In the genomic region with DNA sequence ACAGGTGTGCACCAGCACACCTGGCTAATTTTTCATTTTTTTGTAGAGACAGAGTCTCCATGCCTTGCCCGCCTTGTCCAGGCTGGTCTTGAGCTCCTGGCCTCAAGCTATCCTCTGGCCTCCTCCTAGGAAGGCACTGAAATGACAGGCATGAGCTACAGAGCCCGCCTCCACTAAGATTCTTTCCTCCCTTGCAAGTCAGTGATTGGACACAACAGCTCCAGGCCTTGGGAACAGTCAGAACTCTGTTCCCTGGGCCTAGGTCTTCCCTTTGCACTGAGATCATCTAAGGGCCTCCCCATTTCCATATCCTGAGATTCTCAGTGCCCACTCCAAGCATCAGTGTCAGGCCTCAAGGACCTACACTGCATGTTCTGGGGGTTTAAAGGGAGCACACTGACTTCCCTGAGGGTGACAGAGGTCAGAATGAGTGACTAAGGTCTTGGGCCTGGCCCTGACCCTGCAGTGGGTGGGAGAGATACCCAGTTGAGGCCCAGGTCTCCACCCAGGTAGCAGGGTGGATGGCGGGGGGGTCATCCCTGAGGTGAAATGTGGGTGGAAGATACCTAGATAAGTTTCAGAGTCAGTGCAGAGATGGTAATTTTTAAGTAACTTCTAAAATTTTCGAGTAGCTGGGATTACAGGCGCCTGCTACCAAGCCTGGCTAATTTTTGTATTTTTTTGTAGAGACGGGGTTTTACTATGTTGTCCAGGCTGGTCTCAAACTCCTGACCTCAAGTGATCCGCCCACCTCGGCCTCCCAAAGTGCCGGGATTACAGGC, we compare ENCODE assay signal across 8 cellular contexts. TPM values are rescaled to one million over a fixed set of nuclear protein-coding genes. Genes with fewer than 3 reads are reported as not detected.
DNase-seq lines count a peak whose midpoint lies in the region; ATAC-seq and TF ChIP-seq lines count a peak whose summit lies in the region.

No MANE protein-coding gene starts in this region.

- H3K4me3 ChIP-seq in esophagus muscularis mucosa = no peak overlapping the region

- no peaks in the 10 kb centered on the region for H3K27me3 Mint-ChIP-seq in T-helper 1 cell treated with Interleukin-12 subunit alpha and Interleukin-12 subunit beta and Interleukin-4 antibody, amounts not matched to agents 30 μg/mL and 1 μg/mL, for 36 hours (ENCODE audit: low read depth)
- H3K27me3 Mint-ChIP-seq in stimulated activated memory B cell treated with anti-CD40 and anti-IgM and Interleukin-4, amounts not matched to agents 10 μg/mL and 1 μg/mL and 100 μg/mL, for 72 hours = no peaks in the 10 kb centered on the region

- CTCF ChIA-PET in RWPE1 (lab: Yijun Ruan, JAX) = interaction anchor here (0.7 to 4.4 kb wide), 3 partner anchors 11 to 44 kb away, joined by 3 to 115 read pairs (median 29); no protein-coding TSS in a partner anchor

- H3K4me3 Mint-ChIP-seq in T-helper 1 cell treated with Interleukin-12 subunit alpha and Interleukin-12 subunit beta and Interleukin-4 antibody, amounts not matched to agents 30 μg/mL and 1 μg/mL, for 36 hours = peak overlapping the region; percentile 72
- peak overlapping the region; percentile 79 for H3K4me3 Mint-ChIP-seq in stimulated activated memory B cell treated with anti-CD40 and anti-IgM and Interleukin-4, amounts not matched to agents 10 μg/mL and 1 μg/mL and 100 μg/mL, for 72 hours

- H3K27ac Mint-ChIP-seq in T-helper 1 cell treated with Interleukin-12 subunit alpha and Interleukin-12 subunit beta and Interleukin-4 antibody, amounts not matched to agents 30 μg/mL and 1 μg/mL, for 36 hours = peak overlapping the region; percentile 80
- H3K27ac Mint-ChIP-seq in stimulated activated memory B cell treated with anti-CD40 and anti-IgM and Interleukin-4, amounts not matched to agents 10 μg/mL and 1 μg/mL and 100 μg/mL, for 72 hours = peak overlapping the region; percentile 62

- no peaks in the 10 kb centered on the region for H3K27me3 ChIP-seq in esophagus muscularis mucosa

- 92% methylated on average over 9 of the region's 9 CpGs for WGBS in esophagus muscularis mucosa

- H3K27ac ChIP-seq in RWPE1 (peak overlapping the region; percentile 100), esophagus muscularis mucosa (replicated peaks in 1 of 4) (peak overlapping the region; percentile 92 to 96 (median 94))

- ATAC-seq in stimulated activated memory B cell treated with anti-CD40 and anti-IgM and Interleukin-4, amounts not matched to agents 10 μg/mL and 1 μg/mL and 100 μg/mL, for 72 hours = no peak

- H3K36me3 Mint-ChIP-seq in T-helper 1 cell treated with Interleukin-12 subunit alpha and Interleukin-12 subunit beta and Interleukin-4 antibody, amounts not matched to agents 30 μg/mL and 1 μg/mL, for 36 hours (ENCODE audit: low read depth) = no peaks in the 10 kb centered on the region
- H3K36me3 Mint-ChIP-seq in stimulated activated memory B cell treated with anti-CD40 and anti-IgM and Interleukin-4, amounts not matched to agents 10 μg/mL and 1 μg/mL and 100 μg/mL, for 72 hours = no peaks in the 10 kb centered on the region

- H3K9me3 Mint-ChIP-seq in T-helper 1 cell treated with Interleukin-12 subunit alpha and Interleukin-12 subunit beta and Interleukin-4 antibody, amounts not matched to agents 30 μg/mL and 1 μg/mL, for 36 hours = no peaks in the 10 kb centered on the region
- H3K9me3 Mint-ChIP-seq in stimulated activated memory B cell treated with anti-CD40 and anti-IgM and Interleukin-4, amounts not matched to agents 10 μg/mL and 1 μg/mL and 100 μg/mL, for 72 hours = no peaks in the 10 kb centered on the region

- no peak for TF ChIP-seq POLR2A in esophagus muscularis mucosa (IDR thresholded peaks at IDR 0.05; ENCODE audit: low read depth)

- TF ChIP-seq EP300 in esophagus muscularis mucosa (IDR thresholded peaks at IDR 0.05) = no peak

- H3K4me1 Mint-ChIP-seq in T-helper 1 cell treated with Interleukin-12 subunit alpha and Interleukin-12 subunit beta and Interleukin-4 antibody, amounts not matched to agents 30 μg/mL and 1 μg/mL, for 36 hours (ENCODE audit: low read depth) = peaks cover 23% of the 10 kb centered on the region
- H3K4me1 Mint-ChIP-seq in stimulated activated memory B cell treated with anti-CD40 and anti-IgM and Interleukin-4, amounts not matched to agents 10 μg/mL and 1 μg/mL and 100 μg/mL, for 72 hours = peaks cover 44% of the 10 kb centered on the region

- H3K9me3 ChIP-seq in esophagus muscularis mucosa = no peaks in the 10 kb centered on the region

- DNase-seq in T-helper 1 cell (no peak), RWPE1 (ENCODE audit: low spot score) (no peak), esophagus muscularis mucosa (ENCODE audit: extremely low spot score) (no peak), A172 (ENCODE audit: low spot score) (no peak), DMS114 treated with DMSO at 0.1 percent for 48 hours (lab: John Stamatoyannopoulos, UW; ENCODE audit: unreplicated experiment) (no peak)
- no peak for DNase-seq in activated CD4-positive, CD25-positive, alpha-beta regulatory T cell treated with anti-CD3 and anti-CD28 coated beads, Interleukin-2, amount 50 U/mL, for 72 hours

- no peak for TF ChIP-seq CTCF in RWPE1 (conservative IDR thresholded peaks at IDR 0.05; ENCODE audit: low read depth)
- no peak for TF ChIP-seq CTCF in esophagus muscularis mucosa (IDR thresholded peaks at IDR 0.05)

- POLR2A ChIA-PET in RWPE1 (lab: Yijun Ruan, JAX; ENCODE audit: low non-redundant PET) = interaction anchor here (0.8 to 1.2 kb wide), 2 partner anchors 26 to 29 kb away, joined by 4 to 5 read pairs; no protein-coding TSS in a partner anchor

- no peaks in the 10 kb centered on the region for H3K36me3 ChIP-seq in esophagus muscularis mucosa

- peaks cover 26 to 55% (median 44%) of the 10 kb centered on the region in 4 donors for H3K4me1 ChIP-seq in esophagus muscularis mucosa

- intact Hi-C loops in esophagus muscularis mucosa (cut with DNase I) = no loop called here

RNA-seq across cellular contexts. Expression of a gene that starts 17.3 kb away (rescaled TPM):
- total RNA-seq in esophagus muscularis mucosa = 100 to 1,000 TPM in 1 of 4 donors, 10 to 100 TPM in 3; 62.8 to 102 (median 69.3) TPM
- total RNA-seq in A172 (2014; rRNA removed; shearing (Covaris generic)) = 45.5 and 60.2 TPM in 2 replicates

RNA-seq across cellular contexts. Expression of a gene that starts 26.7 kb away (rescaled TPM):
- total RNA-seq in esophagus muscularis mucosa = 10 to 100 TPM in 2 of 4 donors, 1 to 10 TPM in 2; 2.2 to 25.2 (median 6.9) TPM
- total RNA-seq in A172 (2014; rRNA removed; shearing (Covaris generic)) = 0.17 TPM in 1 of 2 replicates, not detected in the other

RNA-seq across cellular contexts. Expression of a gene that starts 34.6 kb away (rescaled TPM):
- 1 to 10 TPM; 2.9 to 8.7 (median 6.0) TPM for total RNA-seq in esophagus muscularis mucosa
- total RNA-seq in A172 (2014; rRNA removed; shearing (Covaris generic)) = 15.2 TPM in 2 replicates

RNA-seq across cellular contexts. Expression of a gene that starts 36.2 kb away (rescaled TPM):
- 10 to 100 TPM in 2 of 4 donors, 1 to 10 TPM in 2; 4.1 to 16.8 (median 9.5) TPM for total RNA-seq in esophagus muscularis mucosa
- total RNA-seq in A172 (2014; rRNA removed; shearing (Covaris generic)) = 19.9 and 27.8 TPM in 2 replicates

RNA-seq across cellular contexts. Expression of a gene that starts 55.8 kb away (rescaled TPM):
- total RNA-seq in esophagus muscularis mucosa = 10 to 100 TPM in 3 of 4 donors, 1 to 10 TPM in 1; 7.0 to 23.6 (median 17.2) TPM
- total RNA-seq in A172 (2014; rRNA removed; shearing (Covaris generic)) = 3.4 and 7.7 TPM in 2 replicates
